1 cellular context compared by ENCODE assay signal in the genomic region with DNA sequence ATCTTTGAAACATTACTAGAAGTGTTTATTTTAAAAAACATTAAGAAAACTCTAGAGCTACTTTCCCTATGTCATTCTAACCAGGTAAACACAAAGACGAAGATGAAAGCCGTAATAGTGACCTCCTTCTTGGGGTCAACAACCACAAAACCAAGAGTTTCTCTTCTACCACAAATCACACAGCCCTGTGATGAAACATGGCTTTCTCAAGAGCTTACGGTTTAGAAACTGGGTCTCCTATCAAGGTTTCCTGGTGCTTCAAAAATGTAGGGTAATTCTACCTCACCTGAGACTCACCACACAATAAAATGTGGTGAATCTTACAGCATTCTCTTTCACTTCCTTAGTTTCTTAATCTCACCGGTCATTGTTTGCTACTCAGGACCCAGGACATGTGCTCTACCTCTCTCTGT.
TF ChIP-seq lines count a peak whose summit lies in the region.

No MANE protein-coding gene starts in this region.

TF ChIP-seq in GM12878, 131 proteins besides CTCF, POLR2A, EP300 and RAD21 (continued from another document and continues in another):
- TF ChIP-seq SMAD5 (IDR thresholded peaks at IDR 0.05; ENCODE audit: low read depth) = no peak
- TF ChIP-seq, protein P1, sequence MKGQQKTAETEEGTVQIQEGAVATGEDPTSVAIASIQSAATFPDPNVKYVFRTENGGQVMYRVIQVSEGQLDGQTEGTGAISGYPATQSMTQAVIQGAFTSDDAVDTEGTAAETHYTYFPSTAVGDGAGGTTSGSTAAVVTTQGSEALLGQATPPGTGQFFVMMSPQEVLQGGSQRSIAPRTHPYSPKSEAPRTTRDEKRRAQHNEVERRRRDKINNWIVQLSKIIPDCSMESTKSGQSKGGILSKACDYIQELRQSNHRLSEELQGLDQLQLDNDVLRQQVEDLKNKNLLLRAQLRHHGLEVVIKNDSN (IDR thresholded peaks at IDR 0.05; ENCODE audit: borderline replicate concordance, extremely low read length, insufficient read depth, low read depth, low read length) = no peak
- TF ChIP-seq SIX5 (IDR thresholded peaks at IDR 0.05; ENCODE audit: low read depth, low read length, severe bottlenecking) = no peak
- TF ChIP-seq SMARCA5 (IDR thresholded peaks at IDR 0.05) = no peak
- TF ChIP-seq RELA (IDR thresholded peaks at IDR 0.05; ENCODE audit: borderline replicate concordance, partially characterized antibody) = no peak
- TF ChIP-seq, protein P2, sequence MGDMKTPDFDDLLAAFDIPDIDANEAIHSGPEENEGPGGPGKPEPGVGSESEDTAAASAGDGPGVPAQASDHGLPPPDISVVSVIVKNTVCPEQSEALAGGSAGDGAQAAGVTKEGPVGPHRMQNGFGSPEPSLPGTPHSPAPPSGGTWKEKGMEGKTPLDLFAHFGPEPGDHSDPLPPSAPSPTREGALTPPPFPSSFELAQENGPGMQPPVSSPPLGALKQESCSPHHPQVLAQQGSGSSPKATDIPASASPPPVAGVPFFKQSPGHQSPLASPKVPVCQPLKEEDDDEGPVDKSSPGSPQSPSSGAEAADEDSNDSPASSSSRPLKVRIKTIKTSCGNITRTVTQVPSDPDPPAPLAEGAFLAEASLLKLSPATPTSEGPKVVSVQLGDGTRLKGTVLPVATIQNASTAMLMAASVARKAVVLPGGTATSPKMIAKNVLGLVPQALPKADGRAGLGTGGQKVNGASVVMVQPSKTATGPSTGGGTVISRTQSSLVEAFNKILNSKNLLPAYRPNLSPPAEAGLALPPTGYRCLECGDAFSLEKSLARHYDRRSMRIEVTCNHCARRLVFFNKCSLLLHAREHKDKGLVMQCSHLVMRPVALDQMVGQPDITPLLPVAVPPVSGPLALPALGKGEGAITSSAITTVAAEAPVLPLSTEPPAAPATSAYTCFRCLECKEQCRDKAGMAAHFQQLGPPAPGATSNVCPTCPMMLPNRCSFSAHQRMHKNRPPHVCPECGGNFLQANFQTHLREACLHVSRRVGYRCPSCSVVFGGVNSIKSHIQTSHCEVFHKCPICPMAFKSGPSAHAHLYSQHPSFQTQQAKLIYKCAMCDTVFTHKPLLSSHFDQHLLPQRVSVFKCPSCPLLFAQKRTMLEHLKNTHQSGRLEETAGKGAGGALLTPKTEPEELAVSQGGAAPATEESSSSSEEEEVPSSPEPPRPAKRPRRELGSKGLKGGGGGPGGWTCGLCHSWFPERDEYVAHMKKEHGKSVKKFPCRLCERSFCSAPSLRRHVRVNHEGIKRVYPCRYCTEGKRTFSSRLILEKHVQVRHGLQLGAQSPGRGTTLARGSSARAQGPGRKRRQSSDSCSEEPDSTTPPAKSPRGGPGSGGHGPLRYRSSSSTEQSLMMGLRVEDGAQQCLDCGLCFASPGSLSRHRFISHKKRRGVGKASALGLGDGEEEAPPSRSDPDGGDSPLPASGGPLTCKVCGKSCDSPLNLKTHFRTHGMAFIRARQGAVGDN (IDR thresholded peaks at IDR 0.05) = no peak
- peak in 1 of 2 experiments; percentile 50; a peak in 1 of 4 replicates for TF ChIP-seq BHLHE40 (IDR thresholded peaks at IDR 0.05; ENCODE audit: borderline replicate concordance in 1 of 2, low read depth in 2 of 2, low read length in 1 of 2)
- no peak for TF ChIP-seq KAT2A (conservative IDR thresholded peaks at IDR 0.05; ENCODE audit: control insufficient read depth, low read depth, low read length)
- TF ChIP-seq SIN3A (IDR thresholded peaks at IDR 0.05; ENCODE audit: low read depth, low read length) = no peak
- no peak for TF ChIP-seq RAD51 (IDR thresholded peaks at IDR 0.05)
- TF ChIP-seq MTA3 (IDR thresholded peaks at IDR 0.05; ENCODE audit: borderline replicate concordance, low read length) = peak; percentile 52; the same call in 1 of the 2 replicates
- TF ChIP-seq, protein P3, sequence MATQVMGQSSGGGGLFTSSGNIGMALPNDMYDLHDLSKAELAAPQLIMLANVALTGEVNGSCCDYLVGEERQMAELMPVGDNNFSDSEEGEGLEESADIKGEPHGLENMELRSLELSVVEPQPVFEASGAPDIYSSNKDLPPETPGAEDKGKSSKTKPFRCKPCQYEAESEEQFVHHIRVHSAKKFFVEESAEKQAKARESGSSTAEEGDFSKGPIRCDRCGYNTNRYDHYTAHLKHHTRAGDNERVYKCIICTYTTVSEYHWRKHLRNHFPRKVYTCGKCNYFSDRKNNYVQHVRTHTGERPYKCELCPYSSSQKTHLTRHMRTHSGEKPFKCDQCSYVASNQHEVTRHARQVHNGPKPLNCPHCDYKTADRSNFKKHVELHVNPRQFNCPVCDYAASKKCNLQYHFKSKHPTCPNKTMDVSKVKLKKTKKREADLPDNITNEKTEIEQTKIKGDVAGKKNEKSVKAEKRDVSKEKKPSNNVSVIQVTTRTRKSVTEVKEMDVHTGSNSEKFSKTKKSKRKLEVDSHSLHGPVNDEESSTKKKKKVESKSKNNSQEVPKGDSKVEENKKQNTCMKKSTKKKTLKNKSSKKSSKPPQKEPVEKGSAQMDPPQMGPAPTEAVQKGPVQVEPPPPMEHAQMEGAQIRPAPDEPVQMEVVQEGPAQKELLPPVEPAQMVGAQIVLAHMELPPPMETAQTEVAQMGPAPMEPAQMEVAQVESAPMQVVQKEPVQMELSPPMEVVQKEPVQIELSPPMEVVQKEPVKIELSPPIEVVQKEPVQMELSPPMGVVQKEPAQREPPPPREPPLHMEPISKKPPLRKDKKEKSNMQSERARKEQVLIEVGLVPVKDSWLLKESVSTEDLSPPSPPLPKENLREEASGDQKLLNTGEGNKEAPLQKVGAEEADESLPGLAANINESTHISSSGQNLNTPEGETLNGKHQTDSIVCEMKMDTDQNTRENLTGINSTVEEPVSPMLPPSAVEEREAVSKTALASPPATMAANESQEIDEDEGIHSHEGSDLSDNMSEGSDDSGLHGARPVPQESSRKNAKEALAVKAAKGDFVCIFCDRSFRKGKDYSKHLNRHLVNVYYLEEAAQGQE (IDR thresholded peaks at IDR 0.05; ENCODE audit: low read depth, low read length) = no peak
- TF ChIP-seq CBX3 (IDR thresholded peaks at IDR 0.05; ENCODE audit: borderline replicate concordance, low read depth) = no peak
- no peak for TF ChIP-seq MYB (IDR thresholded peaks at IDR 0.05; ENCODE audit: borderline replicate concordance, low read depth, low read length)
- TF ChIP-seq YY1 (IDR thresholded peaks at IDR 0.05; ENCODE audit: low read depth, low read length) = no peak
- TF ChIP-seq PML (IDR thresholded peaks at IDR 0.05; ENCODE audit: low read length) = no peak
- no peak for TF ChIP-seq EGR1 (IDR thresholded peaks at IDR 0.05; ENCODE audit: borderline replicate concordance in 1 of 2, low read depth in 2 of 2, low read length in 2 of 2)
- TF ChIP-seq TAF1 (IDR thresholded peaks at IDR 0.05; ENCODE audit: borderline replicate concordance, low read depth, low read length) = no peak
- TF ChIP-seq KLF5 (IDR thresholded peaks at IDR 0.05; ENCODE audit: partially characterized antibody) = no peak
- no peak for TF ChIP-seq STAT1 (conservative IDR thresholded peaks at IDR 0.05)
- no peak for TF ChIP-seq ZNF217 (IDR thresholded peaks at IDR 0.05)
- TF ChIP-seq PAX5 (IDR thresholded peaks at IDR 0.05; ENCODE audit: borderline replicate concordance, low read depth, low read length) = peak; percentile 76; the same call in 1 of the 2 replicates
- peak; percentile 87 for TF ChIP-seq SPI1 (IDR thresholded peaks at IDR 0.05; ENCODE audit: borderline replicate concordance, insufficient read depth, low read depth, low read length)
- TF ChIP-seq POLR2AphosphoS5 (IDR thresholded peaks at IDR 0.05; ENCODE audit: low read length) = no peak
- peak; percentile 87 for TF ChIP-seq MTA2 (IDR thresholded peaks at IDR 0.05; ENCODE audit: low read depth)
- TF ChIP-seq RUNX3 (IDR thresholded peaks at IDR 0.05; ENCODE audit: low read length) = peak; percentile 96
- no peak for TF ChIP-seq HDAC2 (IDR thresholded peaks at IDR 0.05)
- no peak for TF ChIP-seq BMI1 (IDR thresholded peaks at IDR 0.05; ENCODE audit: borderline replicate concordance)
- no peak for TF ChIP-seq YBX1 (IDR thresholded peaks at IDR 0.05)
- TF ChIP-seq NR2F1 (conservative IDR thresholded peaks at IDR 0.05) = peak; percentile 95
- TF ChIP-seq IRF5 (IDR thresholded peaks at IDR 0.05; ENCODE audit: borderline replicate concordance) = peak; percentile 44; the same call in 1 of the 2 replicates
- no peak for TF ChIP-seq ETV6 (conservative IDR thresholded peaks at IDR 0.05 in 1 of 2, IDR thresholded peaks at IDR 0.05 in 1 of 2; ENCODE audit: borderline replicate concordance in 1 of 2, low read depth in 1 of 2)
- TF ChIP-seq BACH1 (IDR thresholded peaks at IDR 0.05; ENCODE audit: borderline replicate concordance) = no peak
- TF ChIP-seq HCFC1 (IDR thresholded peaks at IDR 0.05; ENCODE audit: low read length) = no peak
- TF ChIP-seq, protein P4, sequence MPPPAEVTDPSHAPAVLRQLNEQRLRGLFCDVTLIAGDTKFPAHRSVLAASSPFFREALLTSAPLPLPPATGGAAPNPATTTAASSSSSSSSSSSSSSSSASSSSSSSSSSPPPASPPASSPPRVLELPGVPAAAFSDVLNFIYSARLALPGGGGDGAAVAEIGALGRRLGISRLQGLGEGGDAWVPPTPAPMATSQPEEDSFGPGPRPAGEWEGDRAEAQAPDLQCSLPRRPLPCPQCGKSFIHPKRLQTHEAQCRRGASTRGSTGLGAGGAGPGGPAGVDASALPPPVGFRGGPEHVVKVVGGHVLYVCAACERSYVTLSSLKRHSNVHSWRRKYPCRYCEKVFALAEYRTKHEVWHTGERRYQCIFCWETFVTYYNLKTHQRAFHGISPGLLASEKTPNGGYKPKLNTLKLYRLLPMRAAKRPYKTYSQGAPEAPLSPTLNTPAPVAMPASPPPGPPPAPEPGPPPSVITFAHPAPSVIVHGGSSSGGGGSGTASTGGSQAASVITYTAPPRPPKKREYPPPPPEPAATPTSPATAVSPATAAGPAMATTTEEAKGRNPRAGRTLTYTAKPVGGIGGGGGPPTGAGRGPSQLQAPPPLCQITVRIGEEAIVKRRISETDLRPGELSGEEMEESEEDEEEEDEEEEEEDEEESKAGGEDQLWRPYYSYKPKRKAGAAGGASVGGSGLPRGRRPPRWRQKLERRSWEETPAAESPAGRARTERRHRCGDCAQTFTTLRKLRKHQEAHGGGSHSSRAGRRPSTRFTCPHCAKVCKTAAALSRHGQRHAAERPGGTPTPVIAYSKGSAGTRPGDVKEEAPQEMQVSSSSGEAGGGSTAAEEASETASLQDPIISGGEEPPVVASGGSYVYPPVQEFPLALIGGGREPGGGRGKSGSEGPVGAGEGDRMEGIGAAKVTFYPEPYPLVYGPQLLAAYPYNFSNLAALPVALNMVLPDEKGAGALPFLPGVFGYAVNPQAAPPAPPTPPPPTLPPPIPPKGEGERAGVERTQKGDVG (CRISPR knock-in tag; IDR thresholded peaks at IDR 0.05) = no peak
- no peak for TF ChIP-seq TCF12 (IDR thresholded peaks at IDR 0.05; ENCODE audit: low read depth, low read length)
- TF ChIP-seq CHD4 (IDR thresholded peaks at IDR 0.05) = no peak
- TF ChIP-seq MEF2B (IDR thresholded peaks at IDR 0.05; ENCODE audit: partially characterized antibody, poor library complexity, severe bottlenecking) = no peak
- no peak for TF ChIP-seq ZNF384 (IDR thresholded peaks at IDR 0.05; ENCODE audit: borderline replicate concordance, low read depth, low read length)
- peak; percentile 41; the same call in 1 of the 2 replicates for TF ChIP-seq ZBED1 (IDR thresholded peaks at IDR 0.05; ENCODE audit: borderline replicate concordance)
- no peak for TF ChIP-seq RFX5 (IDR thresholded peaks at IDR 0.05; ENCODE audit: low read depth, low read length)
- no peak for TF ChIP-seq HDAC6 (IDR thresholded peaks at IDR 0.05; ENCODE audit: unreplicated experiment)
- no peak for TF ChIP-seq SMC3 (IDR thresholded peaks at IDR 0.05; ENCODE audit: borderline replicate concordance, low read length)
- TF ChIP-seq, protein P5, sequence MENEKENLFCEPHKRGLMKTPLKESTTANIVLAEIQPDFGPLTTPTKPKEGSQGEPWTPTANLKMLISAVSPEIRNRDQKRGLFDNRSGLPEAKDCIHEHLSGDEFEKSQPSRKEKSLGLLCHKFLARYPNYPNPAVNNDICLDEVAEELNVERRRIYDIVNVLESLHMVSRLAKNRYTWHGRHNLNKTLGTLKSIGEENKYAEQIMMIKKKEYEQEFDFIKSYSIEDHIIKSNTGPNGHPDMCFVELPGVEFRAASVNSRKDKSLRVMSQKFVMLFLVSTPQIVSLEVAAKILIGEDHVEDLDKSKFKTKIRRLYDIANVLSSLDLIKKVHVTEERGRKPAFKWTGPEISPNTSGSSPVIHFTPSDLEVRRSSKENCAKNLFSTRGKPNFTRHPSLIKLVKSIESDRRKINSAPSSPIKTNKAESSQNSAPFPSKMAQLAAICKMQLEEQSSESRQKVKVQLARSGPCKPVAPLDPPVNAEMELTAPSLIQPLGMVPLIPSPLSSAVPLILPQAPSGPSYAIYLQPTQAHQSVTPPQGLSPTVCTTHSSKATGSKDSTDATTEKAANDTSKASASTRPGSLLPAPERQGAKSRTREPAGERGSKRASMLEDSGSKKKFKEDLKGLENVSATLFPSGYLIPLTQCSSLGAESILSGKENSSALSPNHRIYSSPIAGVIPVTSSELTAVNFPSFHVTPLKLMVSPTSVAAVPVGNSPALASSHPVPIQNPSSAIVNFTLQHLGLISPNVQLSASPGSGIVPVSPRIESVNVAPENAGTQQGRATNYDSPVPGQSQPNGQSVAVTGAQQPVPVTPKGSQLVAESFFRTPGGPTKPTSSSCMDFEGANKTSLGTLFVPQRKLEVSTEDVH (IDR thresholded peaks at IDR 0.05; ENCODE audit: low read depth, partially characterized antibody) = no peak
- TF ChIP-seq CEBPB (IDR thresholded peaks at IDR 0.05; ENCODE audit: borderline replicate concordance in 1 of 2, low read depth in 2 of 2, low read length in 2 of 2) = no peak
